ENCODE assay signal across 1 cellular context in genomic region chr9:134449180-134449916, GRCh38.
TF ChIP-seq lines count a peak whose summit lies in the region.

No MANE protein-coding gene starts in this region.

TF ChIP-seq in HEK293, 187 proteins besides CTCF, POLR2A, EP300 and RAD21 (continued from another document and continues in another):
- TF ChIP-seq ZBTB48 (tag by site-specific recombination; IDR thresholded peaks at IDR 0.05) (0 out of 2 replicates have a peak, but pooled peaks have one; percentile 48), ZNF654 (tag by site-specific recombination; IDR thresholded peaks at IDR 0.05; ENCODE audit: low read depth) (peak; percentile 95), MZF1 (tag by site-specific recombination; IDR thresholded peaks at IDR 0.05; ENCODE audit: borderline replicate concordance) (no peak), SCRT2 (tag by site-specific recombination; IDR thresholded peaks at IDR 0.05) (no peak), ZNF645 (tag by site-specific recombination; IDR thresholded peaks at IDR 0.05) (no peak), ZNF600 (tag by site-specific recombination; IDR thresholded peaks at IDR 0.05) (no peak), ZNF214 (tag by site-specific recombination; IDR thresholded peaks at IDR 0.05; ENCODE audit: borderline replicate concordance) (no peak), ZNF768 (tag by site-specific recombination; IDR thresholded peaks at IDR 0.05) (no peak), ZEB2 (tag by site-specific recombination; IDR thresholded peaks at IDR 0.05) (no peak), ZNF366 (tag by site-specific recombination; conservative IDR thresholded peaks at IDR 0.05) (no peak), ZNF10 (tag by site-specific recombination; IDR thresholded peaks at IDR 0.05) (0 out of 2 replicates have a peak, but pooled peaks have one; percentile 35), KLF10 (tag by site-specific recombination; IDR thresholded peaks at IDR 0.05) (no peak), SP2 (tag by site-specific recombination; IDR thresholded peaks at IDR 0.05) (peak; percentile 48), SP3 (tag by site-specific recombination; IDR thresholded peaks at IDR 0.05) (no peak), ZNF223 (tag by site-specific recombination; IDR thresholded peaks at IDR 0.05) (no peak), ZNF529 (tag by site-specific recombination; IDR thresholded peaks at IDR 0.05; ENCODE audit: insufficient replicate concordance) (no peak), ZNF530 (tag by site-specific recombination; IDR thresholded peaks at IDR 0.05; ENCODE audit: low read depth) (no peak), ZFP3 (tag by site-specific recombination; IDR thresholded peaks at IDR 0.05; ENCODE audit: low read depth) (no peak), ZNF521 (tag by site-specific recombination; IDR thresholded peaks at IDR 0.05) (no peak), ZBTB17 (tag by site-specific recombination; IDR thresholded peaks at IDR 0.05) (no peak), HOXA7 (CRISPR knock-in tag; IDR thresholded peaks at IDR 0.05; ENCODE audit: borderline replicate concordance) (no peak), HOXC10 (CRISPR knock-in tag; IDR thresholded peaks at IDR 0.05) (no peak), ZNF398 (tag by site-specific recombination; IDR thresholded peaks at IDR 0.05) (no peak), ZNF2 (tag by site-specific recombination; IDR thresholded peaks at IDR 0.05) (peak; percentile 73), ZNF629 (tag by site-specific recombination; IDR thresholded peaks at IDR 0.05) (no peak), ZNF248 (tag by site-specific recombination; IDR thresholded peaks at IDR 0.05) (no peak), ZNF416 (tag by site-specific recombination; IDR thresholded peaks at IDR 0.05) (no peak), INSM2 (tag by site-specific recombination; IDR thresholded peaks at IDR 0.05) (no peak), ZNF423 (tag by site-specific recombination; IDR thresholded peaks at IDR 0.05) (no peak), ZNF560 (tag by site-specific recombination; IDR thresholded peaks at IDR 0.05; ENCODE audit: borderline replicate concordance) (no peak), ZNF362 (tag by site-specific recombination; IDR thresholded peaks at IDR 0.05) (no peak), ZNF114 (tag by site-specific recombination; IDR thresholded peaks at IDR 0.05) (no peak), SETDB1 (IDR thresholded peaks at IDR 0.05; ENCODE audit: insufficient read length, low read length) (peak; percentile 80), ZNF26 (tag by site-specific recombination; IDR thresholded peaks at IDR 0.05) (no peak), OVOL3 (tag by site-specific recombination; IDR thresholded peaks at IDR 0.05) (no peak), KLF9 (tag by site-specific recombination; IDR thresholded peaks at IDR 0.05; ENCODE audit: low read depth) (no peak), SCRT1 (tag by site-specific recombination; IDR thresholded peaks at IDR 0.05; ENCODE audit: borderline replicate concordance) (no peak), TSHZ1 (tag by site-specific recombination; IDR thresholded peaks at IDR 0.05; ENCODE audit: borderline replicate concordance) (no peak), SP7 (tag by site-specific recombination; IDR thresholded peaks at IDR 0.05) (no peak), ZXDB (tag by site-specific recombination; IDR thresholded peaks at IDR 0.05) (peak; percentile 68), GLI2 (tag by site-specific recombination; IDR thresholded peaks at IDR 0.05; ENCODE audit: borderline replicate concordance, low read depth) (no peak), ZFP41 (tag by site-specific recombination; IDR thresholded peaks at IDR 0.05; ENCODE audit: borderline replicate concordance) (no peak), ZNF664 (tag by site-specific recombination; IDR thresholded peaks at IDR 0.05) (no peak), RBAK (tag by site-specific recombination; IDR thresholded peaks at IDR 0.05) (no peak), ZNF791 (tag by site-specific recombination; IDR thresholded peaks at IDR 0.05) (no peak), ZNF341 (tag by site-specific recombination; IDR thresholded peaks at IDR 0.05; ENCODE audit: low read depth) (no peak), PRDM10 (tag by site-specific recombination; IDR thresholded peaks at IDR 0.05) (no peak), ZNF24 (tag by site-specific recombination; IDR thresholded peaks at IDR 0.05) (no peak), PBX3 (CRISPR knock-in tag; IDR thresholded peaks at IDR 0.05) (no peak), PRDM4 (tag by site-specific recombination; IDR thresholded peaks at IDR 0.05) (no peak), ZNF324 (tag by site-specific recombination; IDR thresholded peaks at IDR 0.05) (no peak), ZSCAN16 (tag by site-specific recombination; IDR thresholded peaks at IDR 0.05) (no peak)
